ENCODE assay signal across 2 cellular contexts in genomic region chr7:107002131-107002803, GRCh38.
TF ChIP-seq lines count a peak whose summit lies in the region.

No MANE protein-coding gene starts in this region.

TF ChIP-seq in SK-N-SH, 30 proteins besides CTCF, POLR2A, EP300 and RAD21 (continued from another document):
- TF ChIP-seq, protein P1, sequence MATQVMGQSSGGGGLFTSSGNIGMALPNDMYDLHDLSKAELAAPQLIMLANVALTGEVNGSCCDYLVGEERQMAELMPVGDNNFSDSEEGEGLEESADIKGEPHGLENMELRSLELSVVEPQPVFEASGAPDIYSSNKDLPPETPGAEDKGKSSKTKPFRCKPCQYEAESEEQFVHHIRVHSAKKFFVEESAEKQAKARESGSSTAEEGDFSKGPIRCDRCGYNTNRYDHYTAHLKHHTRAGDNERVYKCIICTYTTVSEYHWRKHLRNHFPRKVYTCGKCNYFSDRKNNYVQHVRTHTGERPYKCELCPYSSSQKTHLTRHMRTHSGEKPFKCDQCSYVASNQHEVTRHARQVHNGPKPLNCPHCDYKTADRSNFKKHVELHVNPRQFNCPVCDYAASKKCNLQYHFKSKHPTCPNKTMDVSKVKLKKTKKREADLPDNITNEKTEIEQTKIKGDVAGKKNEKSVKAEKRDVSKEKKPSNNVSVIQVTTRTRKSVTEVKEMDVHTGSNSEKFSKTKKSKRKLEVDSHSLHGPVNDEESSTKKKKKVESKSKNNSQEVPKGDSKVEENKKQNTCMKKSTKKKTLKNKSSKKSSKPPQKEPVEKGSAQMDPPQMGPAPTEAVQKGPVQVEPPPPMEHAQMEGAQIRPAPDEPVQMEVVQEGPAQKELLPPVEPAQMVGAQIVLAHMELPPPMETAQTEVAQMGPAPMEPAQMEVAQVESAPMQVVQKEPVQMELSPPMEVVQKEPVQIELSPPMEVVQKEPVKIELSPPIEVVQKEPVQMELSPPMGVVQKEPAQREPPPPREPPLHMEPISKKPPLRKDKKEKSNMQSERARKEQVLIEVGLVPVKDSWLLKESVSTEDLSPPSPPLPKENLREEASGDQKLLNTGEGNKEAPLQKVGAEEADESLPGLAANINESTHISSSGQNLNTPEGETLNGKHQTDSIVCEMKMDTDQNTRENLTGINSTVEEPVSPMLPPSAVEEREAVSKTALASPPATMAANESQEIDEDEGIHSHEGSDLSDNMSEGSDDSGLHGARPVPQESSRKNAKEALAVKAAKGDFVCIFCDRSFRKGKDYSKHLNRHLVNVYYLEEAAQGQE (IDR thresholded peaks at IDR 0.05; ENCODE audit: low read depth, low read length) = no peak
- no peak for TF ChIP-seq CHD2 (IDR thresholded peaks at IDR 0.05; ENCODE audit: low read length, partially characterized antibody)
- TF ChIP-seq FOXJ3 (CRISPR knock-in tag; IDR thresholded peaks at IDR 0.05) = no peak
- TF ChIP-seq, protein P2, sequence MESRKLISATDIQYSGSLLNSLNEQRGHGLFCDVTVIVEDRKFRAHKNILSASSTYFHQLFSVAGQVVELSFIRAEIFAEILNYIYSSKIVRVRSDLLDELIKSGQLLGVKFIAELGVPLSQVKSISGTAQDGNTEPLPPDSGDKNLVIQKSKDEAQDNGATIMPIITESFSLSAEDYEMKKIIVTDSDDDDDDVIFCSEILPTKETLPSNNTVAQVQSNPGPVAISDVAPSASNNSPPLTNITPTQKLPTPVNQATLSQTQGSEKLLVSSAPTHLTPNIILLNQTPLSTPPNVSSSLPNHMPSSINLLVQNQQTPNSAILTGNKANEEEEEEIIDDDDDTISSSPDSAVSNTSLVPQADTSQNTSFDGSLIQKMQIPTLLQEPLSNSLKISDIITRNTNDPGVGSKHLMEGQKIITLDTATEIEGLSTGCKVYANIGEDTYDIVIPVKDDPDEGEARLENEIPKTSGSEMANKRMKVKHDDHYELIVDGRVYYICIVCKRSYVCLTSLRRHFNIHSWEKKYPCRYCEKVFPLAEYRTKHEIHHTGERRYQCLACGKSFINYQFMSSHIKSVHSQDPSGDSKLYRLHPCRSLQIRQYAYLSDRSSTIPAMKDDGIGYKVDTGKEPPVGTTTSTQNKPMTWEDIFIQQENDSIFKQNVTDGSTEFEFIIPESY (IDR thresholded peaks at IDR 0.05; ENCODE audit: borderline replicate concordance, low read depth) = no peak
TF ChIP-seq in SK-N-SH: peak in this region for 0.

TF ChIP-seq in SK-N-SH treated with all-trans-retinoic acid at 6 μM for 48 hours, 23 proteins besides CTCF, POLR2A, EP300 and RAD21 (continued from another document):
- TF ChIP-seq CSRNP3 (CRISPR knock-in tag; IDR thresholded peaks at IDR 0.05) (no peak), SNAI2 (CRISPR knock-in tag; IDR thresholded peaks at IDR 0.05) (no peak)
